ENCODE assay signal across 1 cellular context in genomic region chr13:41017744-41018582, GRCh38.
TF ChIP-seq lines count a peak whose summit lies in the region.

No MANE protein-coding gene starts in this region.

TF ChIP-seq in IMR-90, 13 proteins besides CTCF, POLR2A, EP300 and RAD21 (continued from another document):
- no peak for TF ChIP-seq ELK1 (IDR thresholded peaks at IDR 0.05; ENCODE audit: borderline replicate concordance, low read depth, low read length)
- TF ChIP-seq BHLHE40 (IDR thresholded peaks at IDR 0.05; ENCODE audit: low read depth, low read length) = no peak
- TF ChIP-seq SMC3 (IDR thresholded peaks at IDR 0.05; ENCODE audit: low read depth, low read length) = no peak
- no peak for TF ChIP-seq MAFK (IDR thresholded peaks at IDR 0.05; ENCODE audit: low read depth, low read length)
- no peak for TF ChIP-seq CHD1 (IDR thresholded peaks at IDR 0.05; ENCODE audit: low read depth, low read length)
